In genomic region chr19:3161453-3161852, GRCh38 we compare ENCODE assay signal across 18 cellular contexts. TPM values are rescaled to one million over a fixed set of nuclear protein-coding genes. Genes with fewer than 3 reads are reported as not detected.
A peak's percentile ranks its signal among the peaks of the same experiment; 100 is the strongest.
DNase-seq lines count a peak whose midpoint lies in the region; ATAC-seq and TF ChIP-seq lines count a peak whose summit lies in the region.
"Had no signal": no experiment of that assay in that cellular context is flagged by ENCODE, and none has a peak within 500 bp of the region (broad histone marks: within the 10 kb centered on the region; RNA-seq: fewer than 3 reads in every experiment).

No MANE protein-coding gene starts in this region.

- no peak overlapping the region for H3K4me3 Mint-ChIP-seq in T-helper 1 cell treated with Interleukin-12 subunit alpha and Interleukin-12 subunit beta and Interleukin-4 antibody, amounts not matched to agents 30 μg/mL and 1 μg/mL, for 36 hours
- no peak overlapping the region for H3K4me3 Mint-ChIP-seq in dendritic cell treated with granulocyte-macrophage colony-stimulating factor and Interleukin-4, amounts not matched to agents 40 ng/mL and 50 ng/mL, for 4 days
- H3K4me3 Mint-ChIP-seq in activated T-cell treated with anti-CD3 and anti-CD28 coated beads, Interleukin-2, amount 50 U/mL, for 4 hours = no peak overlapping the region

- H3K36me3 ChIP-seq in osteoblast (ENCODE audit: insufficient read depth, low read length) = no peaks in the 10 kb centered on the region

- H3K4me3 ChIP-seq in osteoblast (ENCODE audit: insufficient read depth, low read length) = no peak overlapping the region

- no peak overlapping the region for H3K27ac ChIP-seq in osteoblast (ENCODE audit: low read depth, low read length)

- peaks cover 6% of the 10 kb centered on the region for H3K4me1 ChIP-seq in osteoblast (ENCODE audit: insufficient read depth, low read length)

- DNase-seq in T-helper 1 cell (no peak), M059J (ENCODE audit: low read depth) (peak; percentile 63), osteoblast (ENCODE audit: insufficient read length, low spot score, missing footprints) (peak; percentile 92)
- no peak for DNase-seq in activated T-cell treated with anti-CD3 and anti-CD28 coated beads, Interleukin-2, amount 50 U/mL, for 4 hours
- DNase-seq: 8988T; activated CD4-positive, CD25-positive, alpha-beta regulatory T cell treated with anti-CD3 and anti-CD28 coated beads, Interleukin-2, amount 50 U/mL, for 72 hours; amniotic stem cell; COR-L47; GF-D8; hippocampal formation; NCI-H2107; NCI-H748 treated with DMSO at 0.1 percent for 48 hours had no signal

- no peaks in the 10 kb centered on the region for H3K27me3 ChIP-seq in osteoblast (ENCODE audit: insufficient read depth, low read length)

- no peaks in the 10 kb centered on the region for H4K20me1 ChIP-seq in osteoblast (ENCODE audit: insufficient read depth, low read length)

- TF ChIP-seq CTCF in osteoblast (IDR thresholded peaks at IDR 0.05; ENCODE audit: extremely low read depth, low read depth, low read length) = no peak

- no peaks in the 10 kb centered on the region for H3K27me3 Mint-ChIP-seq in T-helper 1 cell treated with Interleukin-12 subunit alpha and Interleukin-12 subunit beta and Interleukin-4 antibody, amounts not matched to agents 30 μg/mL and 1 μg/mL, for 36 hours (ENCODE audit: low read depth)
- no peaks in the 10 kb centered on the region for H3K27me3 Mint-ChIP-seq in dendritic cell treated with granulocyte-macrophage colony-stimulating factor and Interleukin-4, amounts not matched to agents 40 ng/mL and 50 ng/mL, for 4 days
- no peaks in the 10 kb centered on the region for H3K27me3 Mint-ChIP-seq in activated T-cell treated with anti-CD3 and anti-CD28 coated beads, Interleukin-2, amount 50 U/mL, for 4 hours (ENCODE audit: low read depth)

- H3K9me3 Mint-ChIP-seq in T-helper 1 cell treated with Interleukin-12 subunit alpha and Interleukin-12 subunit beta and Interleukin-4 antibody, amounts not matched to agents 30 μg/mL and 1 μg/mL, for 36 hours = peaks cover 14% of the 10 kb centered on the region
- peaks cover 9% of the 10 kb centered on the region for H3K9me3 Mint-ChIP-seq in dendritic cell treated with granulocyte-macrophage colony-stimulating factor and Interleukin-4, amounts not matched to agents 40 ng/mL and 50 ng/mL, for 4 days
- peaks cover 5% of the 10 kb centered on the region for H3K9me3 Mint-ChIP-seq in activated T-cell treated with anti-CD3 and anti-CD28 coated beads, Interleukin-2, amount 50 U/mL, for 4 hours

- H3K79me2 ChIP-seq in osteoblast (ENCODE audit: insufficient read depth, low read length) = no peaks in the 10 kb centered on the region

- H2AFZ ChIP-seq in osteoblast (ENCODE audit: low read length) = no peak overlapping the region

- peak overlapping the region; percentile 55 for H3K27ac Mint-ChIP-seq in T-helper 1 cell treated with Interleukin-12 subunit alpha and Interleukin-12 subunit beta and Interleukin-4 antibody, amounts not matched to agents 30 μg/mL and 1 μg/mL, for 36 hours
- H3K27ac Mint-ChIP-seq in dendritic cell treated with granulocyte-macrophage colony-stimulating factor and Interleukin-4, amounts not matched to agents 40 ng/mL and 50 ng/mL, for 4 days = peak overlapping the region; percentile 47
- H3K27ac Mint-ChIP-seq: progenitor cell of endocrine pancreas had no signal

- no peak overlapping the region for H3K4me2 ChIP-seq in osteoblast (ENCODE audit: insufficient read depth, low read length)

- H3K36me3 Mint-ChIP-seq in T-helper 1 cell treated with Interleukin-12 subunit alpha and Interleukin-12 subunit beta and Interleukin-4 antibody, amounts not matched to agents 30 μg/mL and 1 μg/mL, for 36 hours (ENCODE audit: low read depth) = peaks cover 77% of the 10 kb centered on the region
- H3K36me3 Mint-ChIP-seq in dendritic cell treated with granulocyte-macrophage colony-stimulating factor and Interleukin-4, amounts not matched to agents 40 ng/mL and 50 ng/mL, for 4 days (ENCODE audit: low read depth) = peaks cover 11% of the 10 kb centered on the region
- H3K36me3 Mint-ChIP-seq in activated T-cell treated with anti-CD3 and anti-CD28 coated beads, Interleukin-2, amount 50 U/mL, for 4 hours (ENCODE audit: insufficient read depth) = peaks cover 14% of the 10 kb centered on the region

- ATAC-seq in GM21737 (IDR thresholded peaks at IDR 0.05; ENCODE audit: unreplicated experiment) (no peak), HG03039 (IDR thresholded peaks at IDR 0.05; ENCODE audit: unreplicated experiment) (no peak)
- no peak for ATAC-seq in activated T-cell treated with anti-CD3 and anti-CD28 coated beads, Interleukin-2, amount 50 U/mL, for 4 hours
- ATAC-seq: left lobe of liver had no signal

- peaks cover 49% of the 10 kb centered on the region for H3K4me1 Mint-ChIP-seq in T-helper 1 cell treated with Interleukin-12 subunit alpha and Interleukin-12 subunit beta and Interleukin-4 antibody, amounts not matched to agents 30 μg/mL and 1 μg/mL, for 36 hours (ENCODE audit: low read depth)
- H3K4me1 Mint-ChIP-seq in dendritic cell treated with granulocyte-macrophage colony-stimulating factor and Interleukin-4, amounts not matched to agents 40 ng/mL and 50 ng/mL, for 4 days (ENCODE audit: low read depth) = peaks cover 46% of the 10 kb centered on the region
- H3K4me1 Mint-ChIP-seq in activated T-cell treated with anti-CD3 and anti-CD28 coated beads, Interleukin-2, amount 50 U/mL, for 4 hours (ENCODE audit: low read depth) = peaks cover 28% of the 10 kb centered on the region

- intact Hi-C loops in dendritic cell treated with granulocyte-macrophage colony-stimulating factor and Interleukin-4, amounts not matched to agents 40 ng/mL and 50 ng/mL, for 4 days (cut with micrococcal nuclease) = loop anchor here (5.0 kb wide), 1 partner anchor 34 kb away; no protein-coding TSS in a partner anchor

- no peaks in the 10 kb centered on the region for H3K9me3 ChIP-seq in osteoblast (ENCODE audit: low read depth, low read length)

RNA-seq across cellular contexts. Expression of gene S1PR4, which starts 17.1 kb away (rescaled TPM):
- not detected in 2 replicates for total RNA-seq in M059J (2014; rRNA removed; shearing (Covaris generic))
- total RNA-seq in osteoblast = not detected in 2 replicates
- total RNA-seq in activated T-cell treated with anti-CD3 and anti-CD28 coated beads, Interleukin-2, amount 50 U/mL, for 4 hours = 10 to 100 TPM; 19.4 to 24.5 (median 23.8) TPM
- total RNA-seq: progenitor cell of endocrine pancreas had no signal

RNA-seq across cellular contexts. Expression of gene NCLN, which starts 24.3 kb away (rescaled TPM):
- 44.7 and 76.1 TPM in 2 replicates for total RNA-seq in M059J (2014; rRNA removed; shearing (Covaris generic))
- 37.7 and 39.4 TPM in 2 replicates for total RNA-seq in osteoblast
- 100 to 1,000 TPM; 169 to 200 (median 177) TPM for total RNA-seq in activated T-cell treated with anti-CD3 and anti-CD28 coated beads, Interleukin-2, amount 50 U/mL, for 4 hours

RNA-seq across cellular contexts. Expression of gene GNA15, which starts 25.6 kb away (rescaled TPM):
- total RNA-seq in M059J (2014; rRNA removed; shearing (Covaris generic)) = not detected in 2 replicates
- 0.36 TPM in 1 of 2 replicates, not detected in the other for total RNA-seq in osteoblast
- total RNA-seq in activated T-cell treated with anti-CD3 and anti-CD28 coated beads, Interleukin-2, amount 50 U/mL, for 4 hours = 10 to 100 TPM in 2 of 3 donors, 1 to 10 TPM in 1; 8.8 to 19.9 (median 11.3) TPM
- total RNA-seq: progenitor cell of endocrine pancreas had no signal

Comparison
In these comparisons a context has a peak if more than half of its experiments do, and no peak if none do; other contexts are left out.
1. DNase-seq: peak in M059J (single experiment) and osteoblast (single experiment); none in T-helper 1 cell (0 of 5) and activated T-cell treated with anti-CD3 and anti-CD28 coated beads, Interleukin-2, amount 50 U/mL, for 4 hours (single experiment).
2. RNA of gene S1PR4, which starts 17.1 kb away (total RNA-seq): 19.4 to 24.5 TPM in activated T-cell treated with anti-CD3 and anti-CD28 coated beads, Interleukin-2, amount 50 U/mL, for 4 hours; not detected in M059J and not detected in osteoblast; every median in the first group is over 10 times any median in the second.